8 cellular contexts compared by ENCODE assay signal in the genomic region with DNA sequence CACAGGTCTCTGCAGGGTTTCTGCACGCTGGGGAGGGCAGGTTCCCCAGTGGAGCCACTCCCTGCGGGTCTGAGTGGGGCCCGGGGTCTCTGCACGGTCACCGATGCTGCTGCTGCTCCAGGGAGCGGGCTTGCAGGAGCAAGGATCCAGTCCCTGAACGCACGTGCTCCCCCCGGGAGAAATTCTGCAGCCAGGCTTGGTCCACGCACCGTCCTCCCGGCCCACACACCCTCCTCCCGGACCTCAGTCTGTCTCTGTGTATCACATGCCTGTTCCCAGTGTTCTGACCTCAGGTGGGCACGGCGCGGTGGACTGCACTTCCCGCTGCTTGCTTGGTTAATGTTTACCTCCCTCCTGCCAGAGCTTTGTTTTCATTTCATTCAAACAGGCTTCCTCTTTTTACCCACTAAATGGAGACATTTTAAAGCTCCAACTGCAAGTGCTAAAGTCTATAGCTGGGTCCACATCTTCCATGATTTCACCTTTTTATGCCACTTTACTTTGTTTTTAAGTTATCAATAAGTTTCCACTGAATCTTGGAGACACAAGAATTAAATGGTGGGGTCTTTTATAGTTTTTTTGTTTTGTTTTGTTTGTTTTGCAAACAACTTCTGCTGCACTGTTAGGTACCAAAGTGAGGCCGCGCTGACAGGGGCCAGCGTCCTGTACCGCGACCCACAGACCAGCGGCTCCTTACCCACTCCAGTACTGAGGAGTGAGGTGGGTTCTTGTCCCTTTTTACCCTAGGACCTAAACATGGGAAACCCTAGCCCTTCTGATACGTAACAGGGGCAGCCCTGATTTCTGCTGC.
DNase-seq lines count a peak whose midpoint lies in the region; TF ChIP-seq lines count a peak whose summit lies in the region.

No MANE protein-coding gene starts in this region.

- peaks cover 12% of the 10 kb centered on the region for H3K27me3 ChIP-seq in colonic mucosa

- intact Hi-C loops in colonic mucosa (cut with DNase I), result no loop called here
- intact Hi-C loops in activated naive CD4-positive, alpha-beta T cell treated with anti-CD3 and anti-CD28 coated beads for 36 hours (cut with micrococcal nuclease), result loop anchor here (5.0 kb wide), 1 partner anchor 256 kb away; no protein-coding TSS in a partner anchor

- no peaks in the 10 kb centered on the region for H3K9me3 ChIP-seq in colonic mucosa

- H3K27ac Mint-ChIP-seq in nephron progenitor cell, result peak overlapping the region; percentile 95
- no peak overlapping the region for H3K27ac Mint-ChIP-seq in activated naive CD4-positive, alpha-beta T cell treated with anti-CD3 and anti-CD28 coated beads for 36 hours

- H3K9me3 Mint-ChIP-seq in nephron progenitor cell, result no peaks in the 10 kb centered on the region
- no peaks in the 10 kb centered on the region for H3K9me3 Mint-ChIP-seq in activated naive CD4-positive, alpha-beta T cell treated with anti-CD3 and anti-CD28 coated beads for 36 hours

- peaks cover 30% of the 10 kb centered on the region for H3K27me3 Mint-ChIP-seq in nephron progenitor cell (ENCODE audit: low read depth, poor library complexity)
- H3K27me3 Mint-ChIP-seq in activated naive CD4-positive, alpha-beta T cell treated with anti-CD3 and anti-CD28 coated beads for 36 hours (ENCODE audit: low read depth), result no peaks in the 10 kb centered on the region

- H3K27ac ChIP-seq in colonic mucosa, result no peak overlapping the region

- peaks cover 64% of the 10 kb centered on the region for H3K4me1 Mint-ChIP-seq in nephron progenitor cell
- H3K4me1 Mint-ChIP-seq in activated naive CD4-positive, alpha-beta T cell treated with anti-CD3 and anti-CD28 coated beads for 36 hours (ENCODE audit: low read depth), result peaks cover 13% of the 10 kb centered on the region

- DNase-seq in GF-D8 (lab: John Stamatoyannopoulos, UW), result peak; percentile 20
- peak; percentile 91 for DNase-seq in HuH-7 (ENCODE audit: low spot score)
- peak; percentile 62 for DNase-seq in colonic mucosa
- DNase-seq in nephron progenitor cell, result peak; percentile 38
- DNase-seq in pons (ENCODE audit: low spot score), result no peak
- no peak for DNase-seq in activated CD4-positive, CD25-positive, alpha-beta regulatory T cell treated with anti-CD3 and anti-CD28 coated beads, Interleukin-2, amount 50 U/mL, for 72 hours
- no peak for DNase-seq in activated CD4-positive, alpha-beta T cell treated with anti-CD3 and anti-CD28 coated beads, Interleukin-2, amount 50 U/mL, for 4 hours
- DNase-seq in activated naive CD4-positive, alpha-beta T cell treated with anti-CD3 and anti-CD28 coated beads for 36 hours, result no peak

- no peak for TF ChIP-seq CTCF in colonic mucosa (IDR thresholded peaks at IDR 0.05)
- TF ChIP-seq CTCF in nephron progenitor cell (IDR thresholded peaks at IDR 0.05), result no peak

- peaks cover 5% of the 10 kb centered on the region for H3K36me3 Mint-ChIP-seq in nephron progenitor cell (ENCODE audit: low read depth)
- H3K36me3 Mint-ChIP-seq in activated naive CD4-positive, alpha-beta T cell treated with anti-CD3 and anti-CD28 coated beads for 36 hours (ENCODE audit: low read depth), result no peaks in the 10 kb centered on the region

- H3K4me3 Mint-ChIP-seq in nephron progenitor cell, result peak overlapping the region; percentile 77
- H3K4me3 Mint-ChIP-seq in activated naive CD4-positive, alpha-beta T cell treated with anti-CD3 and anti-CD28 coated beads for 36 hours, result no peak overlapping the region

- H3K9ac ChIP-seq in colonic mucosa (ENCODE audit: low read depth in 2 of 2, low read length in 2 of 2), result peak overlapping the region in 1 of 2 donors; percentile 48

- H3K4me1 ChIP-seq in colonic mucosa, result peaks cover 17% of the 10 kb centered on the region

- no peak overlapping the region for H3K4me3 ChIP-seq in colonic mucosa

- H3K36me3 ChIP-seq in colonic mucosa, result no peaks in the 10 kb centered on the region

- CTCF ChIA-PET in activated naive CD4-positive, alpha-beta T cell treated with anti-CD3 and anti-CD28 coated beads for 36 hours (lab: Charles Lee), result no interaction called here

Comparison
In these comparisons a context has a peak if more than half of its experiments do, and no peak if none do; other contexts are left out.
1. DNase-seq: peak in GF-D8 (single experiment), HuH-7 (single experiment), colonic mucosa (single experiment) and nephron progenitor cell (single experiment); none in pons (single experiment), activated CD4-positive, CD25-positive, alpha-beta regulatory T cell treated with anti-CD3 and anti-CD28 coated beads, Interleukin-2, amount 50 U/mL, for 72 hours (single experiment), activated CD4-positive, alpha-beta T cell treated with anti-CD3 and anti-CD28 coated beads, Interleukin-2, amount 50 U/mL, for 4 hours (0 of 2) and activated naive CD4-positive, alpha-beta T cell treated with anti-CD3 and anti-CD28 coated beads for 36 hours (single experiment).